ENCODE assay signal across 12 cellular contexts in the genomic region with DNA sequence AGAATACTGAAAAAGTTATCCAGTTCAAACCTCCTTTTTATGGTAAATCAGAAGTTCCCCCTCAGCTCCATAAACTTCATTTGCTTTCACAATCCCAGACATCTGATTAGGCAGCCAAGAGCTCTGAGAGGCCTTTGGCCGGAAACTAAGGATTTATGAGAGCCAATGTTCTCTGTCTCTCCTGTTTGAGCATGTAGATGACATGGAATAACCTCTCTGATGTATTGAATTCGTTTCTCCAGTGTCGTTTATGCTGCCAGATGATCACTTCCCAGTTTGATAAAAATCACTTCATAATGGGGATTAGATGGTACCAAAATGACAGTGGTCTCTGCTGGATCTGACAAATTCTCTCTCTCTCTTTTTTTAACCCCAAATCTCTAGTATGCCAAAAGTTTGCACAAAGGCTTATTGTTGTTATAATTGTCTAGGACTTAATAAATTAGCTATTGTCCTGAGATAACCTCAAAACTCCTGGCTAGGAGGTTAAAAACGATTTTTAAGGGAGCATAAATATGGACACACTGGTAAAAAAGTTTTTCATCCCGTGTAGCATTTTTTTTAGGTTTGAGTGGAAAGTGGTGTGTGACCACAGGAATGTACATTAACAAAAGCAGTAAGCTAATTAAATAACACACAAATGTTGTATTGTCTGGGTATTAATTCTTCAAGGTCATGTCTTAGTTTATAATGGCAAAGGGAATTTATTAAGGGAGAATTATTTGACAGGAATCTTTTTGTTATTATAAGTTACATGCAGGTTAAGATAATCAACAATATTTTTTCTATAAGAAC.
DNase-seq lines count a peak whose midpoint lies in the region; ATAC-seq and TF ChIP-seq lines count a peak whose summit lies in the region.
"Had no signal": no experiment of that assay in that cellular context is flagged by ENCODE, and none has a peak within 500 bp of the region (broad histone marks: within the 10 kb centered on the region; RNA-seq: fewer than 3 reads in every experiment).

No MANE protein-coding gene starts in this region.

- H3K4me1 ChIP-seq in suprapubic skin = peaks cover 36% of the 10 kb centered on the region

- H3K4me3 ChIP-seq in suprapubic skin = no peak overlapping the region

- no peaks in the 10 kb centered on the region for H3K9me3 ChIP-seq in suprapubic skin

- H3K36me3 ChIP-seq in suprapubic skin = no peaks in the 10 kb centered on the region

- ATAC-seq in left lobe of liver (peak; percentile 71), GM19035 (IDR thresholded peaks at IDR 0.05; ENCODE audit: unreplicated experiment) (no peak)

- no peak for TF ChIP-seq CTCF in suprapubic skin (IDR thresholded peaks at IDR 0.05)

- peak; percentile 71 for DNase-seq in M059J (ENCODE audit: low read depth)
- DNase-seq in dermis blood vessel endothelial cell = peak; percentile 73
- no peak for DNase-seq in left lobe of liver (ENCODE audit: low spot score)
- no peak for DNase-seq in suprapubic skin (ENCODE audit: low spot score in 2 of 2)
- DNase-seq in NCI-H1694 treated with DMSO at 0.1 percent for 48 hours (lab: John Stamatoyannopoulos, UW) = no peak
- DNase-seq in NCI-H1105 (lab: John Stamatoyannopoulos, UW) = no peak
- no peak for DNase-seq in NCI-H226
- DNase-seq: DND-41, midbrain, NCI-H510A treated with DMSO at 0.1 percent for 48 hours had no signal

- TF ChIP-seq POLR2A in suprapubic skin (IDR thresholded peaks at IDR 0.05) = no peak

- TF ChIP-seq EP300 in suprapubic skin (IDR thresholded peaks at IDR 0.05) = no peak

- H3K27me3 ChIP-seq in suprapubic skin = no peaks in the 10 kb centered on the region

- peak overlapping the region; percentile 84 for H3K27ac ChIP-seq in suprapubic skin
- H3K27ac ChIP-seq: KMS-11 had no signal

- WGBS in suprapubic skin = 18% methylated on average over 5 of the region's 5 CpGs

Comparison
In these comparisons a context has a peak if more than half of its experiments do, and no peak if none do; other contexts are left out.
1. DNase-seq: peak in M059J (single experiment) and dermis blood vessel endothelial cell (single experiment); none in left lobe of liver (single experiment), suprapubic skin (0 of 2), NCI-H1694 treated with DMSO at 0.1 percent for 48 hours (single experiment), NCI-H1105 (single experiment) and NCI-H226 (single experiment).